Comparison of ENCODE assay signal across 19 cellular contexts in genomic region chr3:197103766-197104165, GRCh38.
DNase-seq lines count a peak whose midpoint lies in the region; ATAC-seq and TF ChIP-seq lines count a peak whose summit lies in the region.
"Had no signal": no experiment of that assay in that cellular context is flagged by ENCODE, and none has a peak within 500 bp of the region (broad histone marks: within the 10 kb centered on the region; RNA-seq: fewer than 3 reads in every experiment).

No MANE protein-coding gene starts in this region.

- TF ChIP-seq POLR2A in erythroblast (IDR thresholded peaks at IDR 0.05; ENCODE audit: low read length) = no peak

- no peak overlapping the region for H3K27ac ChIP-seq in AG04450 (ENCODE audit: low read depth, low read length)
- H3K27ac ChIP-seq: HL-60, PC-9, SK-N-MC had no signal

- peaks cover 22% of the 10 kb centered on the region for H3K36me3 Mint-ChIP-seq in HFFc6 (ENCODE audit: low read depth)
- peaks cover 48% of the 10 kb centered on the region for H3K36me3 Mint-ChIP-seq in T-cell

- peak; percentile 20 for DNase-seq in AG04450 (ENCODE audit: low read depth, low spot score)
- peak; percentile 52 for DNase-seq in HFFc6
- DNase-seq in astrocyte of the spinal cord (ENCODE audit: low read depth, low spot score) = peak; percentile 36
- DNase-seq in non-pigmented ciliary epithelial cell (ENCODE audit: low read depth) = peak; percentile 13
- DNase-seq in T-cell = no peak
- no peak for DNase-seq in NCI-H146 (lab: John Stamatoyannopoulos, UW)
- DNase-seq in erythroblast (lab: John Stamatoyannopoulos, UW) = no peak
- DNase-seq: BE2C; CD8-positive, alpha-beta T cell; DND-41; H7; NCI-H345; NCI-H526 treated with DMSO at 0.1 percent for 48 hours; NK-92 treated with Interleukin-12 subunit alpha and Interleukin-12 subunit beta, amount 100 ng/mL, for 24 hours; PC-9 had no signal

- in situ Hi-C loops in astrocyte of the spinal cord (cut with HindIII; ENCODE audit: low sequenced_read_pairs) = no loop called here

- H3K27ac Mint-ChIP-seq in HFFc6 (no peak overlapping the region), T-cell (no peak overlapping the region)
- H3K27ac Mint-ChIP-seq: CD8-positive, alpha-beta T cell had no signal

- ATAC-seq in T-cell (replicated peaks in 1 of 4) = no peak
- ATAC-seq in esophagus mucosa = no peak
- ATAC-seq: CD8-positive, alpha-beta T cell; K562 had no signal

- POLR2A ChIA-PET in AG04450 (lab: Yijun Ruan, JAX) = interaction anchor here (0.6 to 1.1 kb wide), 2 partner anchors 29 to 706 kb away, joined by 3 to 5 read pairs; no protein-coding TSS in a partner anchor
- POLR2A ChIA-PET in T-cell (lab: Charles Lee) = no interaction called here

- no peaks in the 10 kb centered on the region for H3K9me3 Mint-ChIP-seq in HFFc6
- no peaks in the 10 kb centered on the region for H3K9me3 Mint-ChIP-seq in T-cell
- H3K9me3 Mint-ChIP-seq: CD8-positive, alpha-beta T cell had no signal

- no peaks in the 10 kb centered on the region for H3K27me3 ChIP-seq in AG04450 (ENCODE audit: control insufficient read depth, insufficient read depth, low read length)
- H3K27me3 ChIP-seq: BE2C had no signal

- no peaks in the 10 kb centered on the region for H3K9me3 ChIP-seq in AG04450 (ENCODE audit: control insufficient read depth, insufficient read depth, low read length)
- H3K9me3 ChIP-seq: BE2C had no signal

- no peaks in the 10 kb centered on the region; the same call in 1 of the 2 replicates for H3K27me3 Mint-ChIP-seq in HFFc6 (ENCODE audit: insufficient read depth)
- no peaks in the 10 kb centered on the region for H3K27me3 Mint-ChIP-seq in T-cell

- H3K4me1 Mint-ChIP-seq in HFFc6 (ENCODE audit: low read depth) (peaks cover 18% of the 10 kb centered on the region), T-cell (no peaks in the 10 kb centered on the region)

- H3K4me3 Mint-ChIP-seq in HFFc6 (no peak overlapping the region), T-cell (no peak overlapping the region)
- H3K4me3 Mint-ChIP-seq: CD8-positive, alpha-beta T cell had no signal

- TF ChIP-seq CTCF in AG04450 (IDR thresholded peaks at IDR 0.05; ENCODE audit: low read depth, low read length) (no peak), HFFc6 (IDR thresholded peaks at IDR 0.05) (no peak), astrocyte of the spinal cord (IDR thresholded peaks at IDR 0.05; ENCODE audit: low read depth, low read length) (no peak)

- CTCF ChIA-PET in AG04450 (lab: Charles Lee) (interaction anchor here (0.6 kb wide), 1 partner anchor 23 kb away, joined by 3 read pairs; no protein-coding TSS in a partner anchor), T-cell (lab: Charles Lee) (interaction anchor here in 1 of 2 donors (0.6 to 1.1 kb wide), 2 partner anchors 47 to 445 kb away, joined by 3 read pairs; no protein-coding TSS in a partner anchor)

- H3K4me3 ChIP-seq in AG04450 (ENCODE audit: low read depth, low read length) = no peak overlapping the region
- H3K4me3 ChIP-seq in astrocyte of the spinal cord (ENCODE audit: low read depth, low read length) = no peak overlapping the region
- H3K4me3 ChIP-seq: K562, PC-9, SK-N-MC had no signal

Comparison
In these comparisons a context has a peak if more than half of its experiments do, and no peak if none do; other contexts are left out.
1. DNase-seq: peak in AG04450 (single experiment), HFFc6 (single experiment), astrocyte of the spinal cord (single experiment) and non-pigmented ciliary epithelial cell (single experiment); none in T-cell (0 of 34), NCI-H146 (single experiment) and erythroblast (0 of 2).